Comparison of ENCODE assay signal across 1 cellular context in genomic region chr5:143435207-143435657, GRCh38.
TF ChIP-seq lines count a peak whose summit lies in the region.

No MANE protein-coding gene starts in this region.

TF ChIP-seq in GM12878, 131 proteins besides CTCF, POLR2A, EP300 and RAD21 (continued from another document and continues in another):
- TF ChIP-seq, protein P1, sequence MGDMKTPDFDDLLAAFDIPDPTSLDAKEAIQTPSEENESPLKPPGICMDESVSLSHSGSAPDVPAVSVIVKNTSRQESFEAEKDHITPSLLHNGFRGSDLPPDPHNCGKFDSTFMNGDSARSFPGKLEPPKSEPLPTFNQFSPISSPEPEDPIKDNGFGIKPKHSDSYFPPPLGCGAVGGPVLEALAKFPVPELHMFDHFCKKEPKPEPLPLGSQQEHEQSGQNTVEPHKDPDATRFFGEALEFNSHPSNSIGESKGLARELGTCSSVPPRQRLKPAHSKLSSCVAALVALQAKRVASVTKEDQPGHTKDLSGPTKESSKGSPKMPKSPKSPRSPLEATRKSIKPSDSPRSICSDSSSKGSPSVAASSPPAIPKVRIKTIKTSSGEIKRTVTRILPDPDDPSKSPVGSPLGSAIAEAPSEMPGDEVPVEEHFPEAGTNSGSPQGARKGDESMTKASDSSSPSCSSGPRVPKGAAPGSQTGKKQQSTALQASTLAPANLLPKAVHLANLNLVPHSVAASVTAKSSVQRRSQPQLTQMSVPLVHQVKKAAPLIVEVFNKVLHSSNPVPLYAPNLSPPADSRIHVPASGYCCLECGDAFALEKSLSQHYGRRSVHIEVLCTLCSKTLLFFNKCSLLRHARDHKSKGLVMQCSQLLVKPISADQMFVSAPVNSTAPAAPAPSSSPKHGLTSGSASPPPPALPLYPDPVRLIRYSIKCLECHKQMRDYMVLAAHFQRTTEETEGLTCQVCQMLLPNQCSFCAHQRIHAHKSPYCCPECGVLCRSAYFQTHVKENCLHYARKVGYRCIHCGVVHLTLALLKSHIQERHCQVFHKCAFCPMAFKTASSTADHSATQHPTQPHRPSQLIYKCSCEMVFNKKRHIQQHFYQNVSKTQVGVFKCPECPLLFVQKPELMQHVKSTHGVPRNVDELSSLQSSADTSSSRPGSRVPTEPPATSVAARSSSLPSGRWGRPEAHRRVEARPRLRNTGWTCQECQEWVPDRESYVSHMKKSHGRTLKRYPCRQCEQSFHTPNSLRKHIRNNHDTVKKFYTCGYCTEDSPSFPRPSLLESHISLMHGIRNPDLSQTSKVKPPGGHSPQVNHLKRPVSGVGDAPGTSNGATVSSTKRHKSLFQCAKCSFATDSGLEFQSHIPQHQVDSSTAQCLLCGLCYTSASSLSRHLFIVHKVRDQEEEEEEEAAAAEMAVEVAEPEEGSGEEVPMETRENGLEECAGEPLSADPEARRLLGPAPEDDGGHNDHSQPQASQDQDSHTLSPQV (IDR thresholded peaks at IDR 0.05): no peak
- TF ChIP-seq SMAD5 (IDR thresholded peaks at IDR 0.05; ENCODE audit: low read depth) (peak; percentile 36; the same call in 1 of the 2 replicates), JUNB (IDR thresholded peaks at IDR 0.05) (peak; percentile 84), LARP7 (IDR thresholded peaks at IDR 0.05) (no peak), TCF12 (IDR thresholded peaks at IDR 0.05; ENCODE audit: low read depth, low read length) (0 out of 2 replicates have a peak, but pooled peaks have one; percentile 48), NFYA (IDR thresholded peaks at IDR 0.05; ENCODE audit: borderline replicate concordance, low read depth, low read length) (no peak), HDGF (IDR thresholded peaks at IDR 0.05) (peak; percentile 23; the same call in 1 of the 2 replicates), ATF7 (IDR thresholded peaks at IDR 0.05; ENCODE audit: low read depth) (peak; percentile 95), ATF2 (IDR thresholded peaks at IDR 0.05; ENCODE audit: low read length) (peak; percentile 93), SIX5 (IDR thresholded peaks at IDR 0.05; ENCODE audit: low read depth, low read length, severe bottlenecking) (no peak), POU2F2 (IDR thresholded peaks at IDR 0.05; ENCODE audit: borderline replicate concordance, low read depth, low read length) (peak; percentile 75; the same call in 1 of the 3 replicates), HDAC2 (IDR thresholded peaks at IDR 0.05) (no peak), SREBF2 (IDR thresholded peaks at IDR 0.05; ENCODE audit: low read length) (no peak), IKZF2 (IDR thresholded peaks at IDR 0.05) (peak; percentile 96), NBN (IDR thresholded peaks at IDR 0.05) (peak; percentile 92), BCL3 (IDR thresholded peaks at IDR 0.05; ENCODE audit: borderline replicate concordance, insufficient read depth, low read depth, low read length, poor library complexity, severe bottlenecking) (peak; percentile 51), NKRF (conservative IDR thresholded peaks at IDR 0.05) (no peak), CHD2 (IDR thresholded peaks at IDR 0.05; ENCODE audit: borderline replicate concordance, low read depth, low read length) (0 out of 2 replicates have a peak, but pooled peaks have one; percentile 65), ELK1 (IDR thresholded peaks at IDR 0.05; ENCODE audit: low read depth, low read length) (no peak), SP1 (IDR thresholded peaks at IDR 0.05; ENCODE audit: low read depth, low read length) (peak; percentile 54), HDAC6 (IDR thresholded peaks at IDR 0.05; ENCODE audit: unreplicated experiment) (no peak), KDM1A (IDR thresholded peaks at IDR 0.05; ENCODE audit: borderline replicate concordance) (no peak), SMAD1 (IDR thresholded peaks at IDR 0.05; ENCODE audit: low read depth, partially characterized antibody) (peak; percentile 81), BHLHE40 (IDR thresholded peaks at IDR 0.05; ENCODE audit: borderline replicate concordance in 1 of 2, low read depth in 2 of 2, low read length in 1 of 2) (peak; percentile 85 to 89), PAX5 (IDR thresholded peaks at IDR 0.05; ENCODE audit: borderline replicate concordance, low read depth, low read length) (peak; percentile 78; the same call in 1 of the 2 replicates), TBL1XR1 (IDR thresholded peaks at IDR 0.05; ENCODE audit: low read depth, low read length) (peak; percentile 81; the same call in 1 of the 2 replicates), GATAD2B (conservative IDR thresholded peaks at IDR 0.05; ENCODE audit: low read depth) (peak; percentile 31; the same call in 1 of the 2 replicates), RBBP5 (conservative IDR thresholded peaks at IDR 0.05) (no peak), NFXL1 (IDR thresholded peaks at IDR 0.05; ENCODE audit: borderline replicate concordance) (no peak), POLR2AphosphoS2 (IDR thresholded peaks at IDR 0.05; ENCODE audit: low read depth, low read length) (no peak), RCOR1 (conservative IDR thresholded peaks at IDR 0.05; ENCODE audit: low read depth, low read length) (0 out of 2 replicates have a peak, but pooled peaks have one; percentile 80), MAX (IDR thresholded peaks at IDR 0.05; ENCODE audit: low read depth, low read length) (no peak), ZNF274 (IDR thresholded peaks at IDR 0.05; ENCODE audit: insufficient read depth, insufficient read length) (no peak), RFX5 (IDR thresholded peaks at IDR 0.05; ENCODE audit: low read depth, low read length) (no peak), ZSCAN29 (IDR thresholded peaks at IDR 0.05) (peak; percentile 31; the same call in 1 of the 2 replicates), SRF (IDR thresholded peaks at IDR 0.05; ENCODE audit: low read depth in 2 of 2, low read length in 2 of 2) (0 out of 4 replicates have a peak, but pooled peaks of 1 of the 2 experiments have one; percentile 63), HSF1 (IDR thresholded peaks at IDR 0.05; ENCODE audit: low read depth, low read length) (no peak), MTA2 (IDR thresholded peaks at IDR 0.05; ENCODE audit: low read depth) (peak; percentile 93), IKZF1 (conservative IDR thresholded peaks at IDR 0.05) (peak; percentile 93), SUPT20H (IDR thresholded peaks at IDR 0.05; ENCODE audit: borderline replicate concordance, control insufficient read depth, low read depth, low read length) (no peak), SPI1 (IDR thresholded peaks at IDR 0.05; ENCODE audit: borderline replicate concordance, insufficient read depth, low read depth, low read length) (peak; percentile 97), ZBED1 (IDR thresholded peaks at IDR 0.05; ENCODE audit: borderline replicate concordance) (peak; percentile 95), EGR1 (IDR thresholded peaks at IDR 0.05; ENCODE audit: borderline replicate concordance in 1 of 2, low read depth in 2 of 2, low read length in 2 of 2) (peak in 1 of 2 experiments; percentile 65; a peak in 1 of 3 replicates), YY1 (IDR thresholded peaks at IDR 0.05; ENCODE audit: low read depth, low read length) (peak; percentile 78), EZH2 (IDR thresholded peaks at IDR 0.05; ENCODE audit: borderline replicate concordance, control insufficient read depth, low read depth, low read length) (no peak)
- TF ChIP-seq, protein P2, sequence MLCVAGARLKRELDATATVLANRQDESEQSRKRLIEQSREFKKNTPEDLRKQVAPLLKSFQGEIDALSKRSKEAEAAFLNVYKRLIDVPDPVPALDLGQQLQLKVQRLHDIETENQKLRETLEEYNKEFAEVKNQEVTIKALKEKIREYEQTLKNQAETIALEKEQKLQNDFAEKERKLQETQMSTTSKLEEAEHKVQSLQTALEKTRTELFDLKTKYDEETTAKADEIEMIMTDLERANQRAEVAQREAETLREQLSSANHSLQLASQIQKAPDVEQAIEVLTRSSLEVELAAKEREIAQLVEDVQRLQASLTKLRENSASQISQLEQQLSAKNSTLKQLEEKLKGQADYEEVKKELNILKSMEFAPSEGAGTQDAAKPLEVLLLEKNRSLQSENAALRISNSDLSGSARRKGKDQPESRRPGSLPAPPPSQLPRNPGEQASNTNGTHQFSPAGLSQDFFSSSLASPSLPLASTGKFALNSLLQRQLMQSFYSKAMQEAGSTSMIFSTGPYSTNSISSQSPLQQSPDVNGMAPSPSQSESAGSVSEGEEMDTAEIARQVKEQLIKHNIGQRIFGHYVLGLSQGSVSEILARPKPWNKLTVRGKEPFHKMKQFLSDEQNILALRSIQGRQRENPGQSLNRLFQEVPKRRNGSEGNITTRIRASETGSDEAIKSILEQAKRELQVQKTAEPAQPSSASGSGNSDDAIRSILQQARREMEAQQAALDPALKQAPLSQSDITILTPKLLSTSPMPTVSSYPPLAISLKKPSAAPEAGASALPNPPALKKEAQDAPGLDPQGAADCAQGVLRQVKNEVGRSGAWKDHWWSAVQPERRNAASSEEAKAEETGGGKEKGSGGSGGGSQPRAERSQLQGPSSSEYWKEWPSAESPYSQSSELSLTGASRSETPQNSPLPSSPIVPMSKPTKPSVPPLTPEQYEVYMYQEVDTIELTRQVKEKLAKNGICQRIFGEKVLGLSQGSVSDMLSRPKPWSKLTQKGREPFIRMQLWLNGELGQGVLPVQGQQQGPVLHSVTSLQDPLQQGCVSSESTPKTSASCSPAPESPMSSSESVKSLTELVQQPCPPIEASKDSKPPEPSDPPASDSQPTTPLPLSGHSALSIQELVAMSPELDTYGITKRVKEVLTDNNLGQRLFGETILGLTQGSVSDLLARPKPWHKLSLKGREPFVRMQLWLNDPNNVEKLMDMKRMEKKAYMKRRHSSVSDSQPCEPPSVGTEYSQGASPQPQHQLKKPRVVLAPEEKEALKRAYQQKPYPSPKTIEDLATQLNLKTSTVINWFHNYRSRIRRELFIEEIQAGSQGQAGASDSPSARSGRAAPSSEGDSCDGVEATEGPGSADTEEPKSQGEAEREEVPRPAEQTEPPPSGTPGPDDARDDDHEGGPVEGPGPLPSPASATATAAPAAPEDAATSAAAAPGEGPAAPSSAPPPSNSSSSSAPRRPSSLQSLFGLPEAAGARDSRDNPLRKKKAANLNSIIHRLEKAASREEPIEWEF (IDR thresholded peaks at IDR 0.05; ENCODE audit: insufficient replicate concordance, low read depth, low read length): no peak
- TF ChIP-seq, protein P3, sequence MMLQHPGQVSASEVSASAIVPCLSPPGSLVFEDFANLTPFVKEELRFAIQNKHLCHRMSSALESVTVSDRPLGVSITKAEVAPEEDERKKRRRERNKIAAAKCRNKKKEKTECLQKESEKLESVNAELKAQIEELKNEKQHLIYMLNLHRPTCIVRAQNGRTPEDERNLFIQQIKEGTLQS (IDR thresholded peaks at IDR 0.05; ENCODE audit: borderline replicate concordance, extremely low read depth, low read depth, low read length): no peak
